9 cellular contexts compared by ENCODE assay signal in the genomic region with DNA sequence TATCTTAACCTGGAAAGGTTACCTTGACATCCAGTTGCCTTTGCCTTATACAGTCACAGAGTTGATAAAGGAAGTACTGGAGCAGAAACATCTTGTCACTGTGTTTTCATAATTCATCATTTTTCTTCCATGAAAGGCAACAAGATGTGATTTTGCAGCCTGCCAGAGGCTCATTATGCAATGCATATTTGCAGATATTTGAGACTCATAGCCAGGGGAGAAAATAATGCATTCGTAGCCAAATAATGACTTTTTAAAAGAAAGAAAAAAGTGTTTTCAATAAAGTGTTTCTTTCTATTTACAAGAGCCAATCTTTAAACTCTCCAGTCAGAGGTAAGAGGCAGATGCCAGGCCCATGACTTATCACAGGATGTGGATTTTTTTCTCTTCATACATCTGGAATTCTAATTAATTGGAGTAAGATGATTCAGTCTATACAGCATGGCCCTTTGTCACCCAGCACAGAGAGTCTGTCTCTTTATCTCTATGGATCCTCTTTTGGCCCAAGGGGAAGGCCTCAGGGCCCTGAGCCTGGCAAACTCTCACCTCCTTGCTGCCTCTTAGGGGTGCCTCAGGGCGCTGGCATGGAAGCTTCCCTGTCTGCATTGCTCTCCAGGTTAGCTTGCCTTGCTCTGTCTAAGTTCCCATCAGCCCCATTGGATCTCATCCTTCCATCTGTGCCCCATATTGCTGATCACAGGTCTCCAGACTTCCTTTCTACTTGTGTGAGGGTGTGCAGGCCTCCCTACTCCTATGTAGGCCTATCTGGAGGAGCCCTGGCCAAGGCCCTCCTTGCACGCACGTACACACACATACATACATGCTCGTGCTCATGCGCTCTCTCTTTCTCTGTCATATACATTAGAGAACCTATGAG.
DNase-seq lines count a peak whose midpoint lies in the region; ATAC-seq and TF ChIP-seq lines count a peak whose summit lies in the region.
"Had no signal": no experiment of that assay in that cellular context is flagged by ENCODE, and none has a peak within 500 bp of the region (broad histone marks: within the 10 kb centered on the region; RNA-seq: fewer than 3 reads in every experiment).

No MANE protein-coding gene starts in this region.

- DNase-seq in Daoy (ENCODE audit: low read depth) = peak; percentile 50
- peak; percentile 28 to 71 for DNase-seq in SW 1271 (lab: John Stamatoyannopoulos, UW)
- peak; percentile 53 for DNase-seq in fibroblast of the aortic adventitia (ENCODE audit: low read depth)
- no peak for DNase-seq in sciatic nerve (ENCODE audit: low spot score)
- no peak for DNase-seq in NCI-H82 treated with DMSO at 0.1 percent for 48 hours (lab: John Stamatoyannopoulos, UW; ENCODE audit: unreplicated experiment)
- no peak for DNase-seq in DMS153 treated with DMSO at 0.1 percent for 48 hours (lab: John Stamatoyannopoulos, UW; ENCODE audit: unreplicated experiment)
- DNase-seq in iPS-NIHi7 (ENCODE audit: extremely low spot score) = no peak
- DNase-seq: NCI-H510A treated with DMSO at 0.1 percent for 48 hours had no signal

- TF ChIP-seq CTCF in fibroblast of the aortic adventitia (IDR thresholded peaks at IDR 0.05; ENCODE audit: insufficient read depth, low read length) = no peak

- no peak overlapping the region for H3K4me3 ChIP-seq in fibroblast of the aortic adventitia (ENCODE audit: low read depth, low read length)

- ATAC-seq in sciatic nerve (peak; percentile 52), HG03108 (IDR thresholded peaks at IDR 0.05; ENCODE audit: unreplicated experiment) (no peak)

- intact Hi-C loops in sciatic nerve (cut with DNase I) = no loop called here

Comparison
In these comparisons a context has a peak if more than half of its experiments do, and no peak if none do; other contexts are left out.
1. DNase-seq: peak in Daoy (single experiment), SW 1271 (2 of 2) and fibroblast of the aortic adventitia (single experiment); none in sciatic nerve (single experiment), NCI-H82 treated with DMSO at 0.1 percent for 48 hours (single experiment), DMS153 treated with DMSO at 0.1 percent for 48 hours (single experiment) and iPS-NIHi7 (single experiment).